ENCODE assay signal across 23 cellular contexts in genomic region chr12:1680804-1681492, GRCh38. TPM values are rescaled to one million over a fixed set of nuclear protein-coding genes. Genes with fewer than 3 reads are reported as not detected.
DNase-seq lines count a peak whose midpoint lies in the region; ATAC-seq and TF ChIP-seq lines count a peak whose summit lies in the region.
"Had no signal": no experiment of that assay in that cellular context is flagged by ENCODE, and none has a peak within 500 bp of the region (broad histone marks: within the 10 kb centered on the region; RNA-seq: fewer than 3 reads in every experiment).

No MANE protein-coding gene starts in this region.

- H3K27me3 ChIP-seq in heart left ventricle (no peaks in the 10 kb centered on the region), aorta (ENCODE audit: control insufficient read depth in 1 of 2, insufficient read depth in 2 of 2, low read length in 1 of 2) (no peaks in the 10 kb centered on the region)
- no peaks in the 10 kb centered on the region for H3K27me3 ChIP-seq in effector memory CD4-positive, alpha-beta T cell (replicated peaks; ENCODE audit: control insufficient read depth, insufficient read depth, low read length, poor library complexity, severe bottlenecking)

- H3K27ac Mint-ChIP-seq in activated CD4-positive, alpha-beta memory T cell treated with anti-CD3 and anti-CD28 coated beads for 36 hours, result no peak overlapping the region
- H3K27ac Mint-ChIP-seq: endodermal cell; natural killer cell; stimulated activated naive B cell treated with anti-CD40 and anti-IgM and Interleukin-4, amounts not matched to agents 10 μg/mL and 1 μg/mL and 100 μg/mL, for 72 hours; type B pancreatic cell had no signal

- 64 to 72% (median 70%) methylated on average over 7 of the region's 7 CpGs for WGBS in heart left ventricle, 4 donors
- WGBS in aorta, 2 donors, result 62 to 63% methylated on average over 7 of the region's 7 CpGs

- DNase-seq in heart left ventricle, result peak in 1 of 5 donors; percentile 29
- no peak for DNase-seq in cardiac septum (ENCODE audit: low spot score)
- DNase-seq in mucosa of descending colon, result peak in 1 of 3 donors; percentile 55
- no peak for DNase-seq in aorta
- DNase-seq in effector memory CD4-positive, alpha-beta T cell, result no peak
- no peak for DNase-seq in activated CD4-positive, alpha-beta memory T cell treated with anti-CD3 and anti-CD28 coated beads for 36 hours
- no peak for DNase-seq in NCI-H146 treated with DMSO at 0.1 percent for 48 hours (lab: John Stamatoyannopoulos, UW; ENCODE audit: unreplicated experiment)
- DNase-seq: activated CD4-positive, CD25-positive, alpha-beta regulatory T cell; activated CD8-positive, alpha-beta memory T cell treated with anti-CD3 and anti-CD28 coated beads for 24 hours; caudate nucleus; endodermal cell; foreskin melanocyte; mammary epithelial cell; natural killer cell; NCI-H1436; NCI-H345; stimulated activated naive B cell treated with anti-CD40 and anti-IgM and Interleukin-4, amounts not matched to agents 10 μg/mL and 1 μg/mL and 100 μg/mL, for 72 hours had no signal

- CTCF ChIA-PET in activated CD4-positive, alpha-beta memory T cell treated with anti-CD3 and anti-CD28 coated beads for 36 hours (lab: Charles Lee), result interaction anchor here (0.8 kb wide), 1 partner anchor 46 kb away, joined by 3 read pairs; no protein-coding TSS in a partner anchor

- peaks cover 0 to 10% (median 0%) of the 10 kb centered on the region in 12 donors for H3K9me3 ChIP-seq in heart left ventricle
- no peaks in the 10 kb centered on the region for H3K9me3 ChIP-seq in mucosa of descending colon
- H3K9me3 ChIP-seq in aorta (ENCODE audit: control insufficient read depth, low read length), result no peaks in the 10 kb centered on the region
- H3K9me3 ChIP-seq in effector memory CD4-positive, alpha-beta T cell (ENCODE audit: control insufficient read depth, low read length), result no peaks in the 10 kb centered on the region
- H3K9me3 ChIP-seq: prostate gland had no signal

- no peaks in the 10 kb centered on the region for H3K36me3 Mint-ChIP-seq in activated CD4-positive, alpha-beta memory T cell treated with anti-CD3 and anti-CD28 coated beads for 36 hours
- H3K36me3 Mint-ChIP-seq: natural killer cell; stimulated activated naive B cell treated with anti-CD40 and anti-IgM and Interleukin-4, amounts not matched to agents 10 μg/mL and 1 μg/mL and 100 μg/mL, for 72 hours; type B pancreatic cell had no signal

- H3K36me3 ChIP-seq in heart left ventricle, result no peaks in the 10 kb centered on the region
- H3K36me3 ChIP-seq in mucosa of descending colon (ENCODE audit: low read depth), result no peaks in the 10 kb centered on the region
- H3K36me3 ChIP-seq in aorta (ENCODE audit: control insufficient read depth in 1 of 2, insufficient read depth in 2 of 2, low read length in 1 of 2), result no peaks in the 10 kb centered on the region
- no peaks in the 10 kb centered on the region for H3K36me3 ChIP-seq in effector memory CD4-positive, alpha-beta T cell (ENCODE audit: control insufficient read depth, insufficient read depth, low read length)
- H3K36me3 ChIP-seq: prostate gland had no signal

- no peak overlapping the region for H3K4me3 ChIP-seq in heart left ventricle
- no peak overlapping the region for H3K4me3 ChIP-seq in mucosa of descending colon
- H3K4me3 ChIP-seq in aorta (ENCODE audit: low read length in 2 of 2), result no peak overlapping the region
- H3K4me3 ChIP-seq in effector memory CD4-positive, alpha-beta T cell (ENCODE audit: insufficient read depth, low read depth, low read length, poor library complexity, severe bottlenecking), result no peak overlapping the region
- H3K4me3 ChIP-seq: prostate gland had no signal

- H3K9me3 Mint-ChIP-seq in activated CD4-positive, alpha-beta memory T cell treated with anti-CD3 and anti-CD28 coated beads for 36 hours, result no peaks in the 10 kb centered on the region
- H3K9me3 Mint-ChIP-seq: natural killer cell; stimulated activated naive B cell treated with anti-CD40 and anti-IgM and Interleukin-4, amounts not matched to agents 10 μg/mL and 1 μg/mL and 100 μg/mL, for 72 hours; type B pancreatic cell had no signal

- TF ChIP-seq CTCF in heart left ventricle (IDR thresholded peaks at IDR 0.05), result no peak
- TF ChIP-seq CTCF in mucosa of descending colon (IDR thresholded peaks at IDR 0.05), result no peak

- peaks cover 2% of the 10 kb centered on the region for H3K27me3 Mint-ChIP-seq in activated CD4-positive, alpha-beta memory T cell treated with anti-CD3 and anti-CD28 coated beads for 36 hours

- H3K4me1 ChIP-seq in heart left ventricle (peaks cover 0 to 19% (median 11%) of the 10 kb centered on the region in 12 donors), mucosa of descending colon (ENCODE audit: low read depth) (no peaks in the 10 kb centered on the region), aorta (ENCODE audit: control insufficient read depth in 1 of 2, insufficient read depth in 2 of 2, low read length in 2 of 2) (no peaks in the 10 kb centered on the region)
- H3K4me1 ChIP-seq in effector memory CD4-positive, alpha-beta T cell (ENCODE audit: control insufficient read depth, insufficient read depth, low read length, poor library complexity, severe bottlenecking), result no peaks in the 10 kb centered on the region
- H3K4me1 ChIP-seq: prostate gland had no signal

- H3K4me1 Mint-ChIP-seq in activated CD4-positive, alpha-beta memory T cell treated with anti-CD3 and anti-CD28 coated beads for 36 hours (ENCODE audit: low read depth), result no peaks in the 10 kb centered on the region
- H3K4me1 Mint-ChIP-seq: natural killer cell; stimulated activated naive B cell treated with anti-CD40 and anti-IgM and Interleukin-4, amounts not matched to agents 10 μg/mL and 1 μg/mL and 100 μg/mL, for 72 hours had no signal

- TF ChIP-seq POLR2A in heart left ventricle (IDR thresholded peaks at IDR 0.05), result peak in 1 of 2 donors; percentile 35

- intact Hi-C loops in heart left ventricle (cut with DNase I), result no loop called here
- intact Hi-C loops in cardiac septum (cut with DNase I), result no loop called here
- intact Hi-C loops in mucosa of descending colon (cut with DNase I, micrococcal nuclease), result no loop called here
- intact Hi-C loops in aorta (cut with DNase I), result no loop called here
- intact Hi-C loops in activated CD4-positive, alpha-beta memory T cell treated with anti-CD3 and anti-CD28 coated beads for 36 hours (cut with micrococcal nuclease), result no loop called here

- no peak overlapping the region for H3K4me3 Mint-ChIP-seq in activated CD4-positive, alpha-beta memory T cell treated with anti-CD3 and anti-CD28 coated beads for 36 hours
- H3K4me3 Mint-ChIP-seq: endodermal cell; natural killer cell; stimulated activated naive B cell treated with anti-CD40 and anti-IgM and Interleukin-4, amounts not matched to agents 10 μg/mL and 1 μg/mL and 100 μg/mL, for 72 hours; type B pancreatic cell had no signal

- H3K27ac ChIP-seq in heart left ventricle (peak overlapping the region; percentile 9 to 82 (median 60)), aorta (ENCODE audit: low read depth in 1 of 2, low read length in 2 of 2) (peak overlapping the region; percentile 30 to 44)
- no peak overlapping the region for H3K27ac ChIP-seq in effector memory CD4-positive, alpha-beta T cell (ENCODE audit: insufficient read depth, low read length, poor library complexity, severe bottlenecking)
- H3K27ac ChIP-seq: C4-2B, HL-60, KMS-11, prostate gland had no signal

- peak; percentile 55 to 95 (median 80) for ATAC-seq in heart left ventricle
- ATAC-seq in esophagus mucosa, result peak; percentile 77
- ATAC-seq in mucosa of descending colon, result peak; percentile 100
- ATAC-seq in aorta (ENCODE audit: low FRiP score), result peak; percentile 62
- ATAC-seq: natural killer cell; stimulated activated naive B cell treated with anti-CD40 and anti-IgM and Interleukin-4, amounts not matched to agents 10 μg/mL and 1 μg/mL and 100 μg/mL, for 72 hours had no signal

- POLR2A ChIA-PET in activated CD4-positive, alpha-beta memory T cell treated with anti-CD3 and anti-CD28 coated beads for 36 hours (lab: Charles Lee), result interaction anchor here (0.8 kb wide), 1 partner anchor 11 kb away, joined by 5 read pairs; no protein-coding TSS in a partner anchor

RNA-seq across cellular contexts. Expression of gene ADIPOR2, which starts 9.9 kb away (rescaled TPM):
- total RNA-seq in heart left ventricle (10 to 100 TPM; 28.1 to 52.5 (median 36.7) TPM), cardiac septum (33.4 TPM), esophagus mucosa (50.5 TPM), mucosa of descending colon (100 to 1,000 TPM in 1 of 3 donors, 10 to 100 TPM in 2; 76.1 to 119 (median 98.5) TPM), aorta (10 to 100 TPM; 47.6 to 50.5 TPM)
- polyA plus RNA-seq in heart left ventricle (10 to 100 TPM; 17.7 to 41.2 TPM), aorta (10 to 100 TPM; 14.8 to 15.8 TPM)
- 10 to 100 TPM; 43.8 to 47.3 TPM for total RNA-seq in activated CD4-positive, alpha-beta memory T cell treated with anti-CD3 and anti-CD28 coated beads for 36 hours

RNA-seq across cellular contexts. Expression of gene WNT5B, which starts 51.9 kb away (rescaled TPM):
- 1 to 10 TPM in 5 of 9 donors, under 1 TPM in 4; 0.52 to 3.9 (median 1.3) TPM for total RNA-seq in heart left ventricle
- 1 to 10 TPM; 1.3 to 1.7 TPM for polyA plus RNA-seq in heart left ventricle
- 0.43 TPM for total RNA-seq in cardiac septum
- total RNA-seq in esophagus mucosa, result 9.8 TPM
- 10 to 100 TPM in 1 of 3 donors, 1 to 10 TPM in 2; 2.7 to 10.8 (median 4.7) TPM for total RNA-seq in mucosa of descending colon
- total RNA-seq in aorta, result 10 to 100 TPM in 1 of 2 donors, 1 to 10 TPM in 1; 4.2 to 11.2 TPM
- polyA plus RNA-seq in aorta, result 1 to 10 TPM in 1 of 2 donors, under 1 TPM in 1; 0.88 to 1.3 TPM
- total RNA-seq in activated CD4-positive, alpha-beta memory T cell treated with anti-CD3 and anti-CD28 coated beads for 36 hours, result not detected
- total RNA-seq: natural killer cell had no signal
